Comparison of ENCODE assay signal across 14 cellular contexts in genomic region chr5:96952118-96952750, GRCh38. TPM values are rescaled to one million over a fixed set of nuclear protein-coding genes. Genes with fewer than 3 reads are reported as not detected.
DNase-seq lines count a peak whose midpoint lies in the region; ATAC-seq and TF ChIP-seq lines count a peak whose summit lies in the region.
"Had no signal": no experiment of that assay in that cellular context is flagged by ENCODE, and none has a peak within 500 bp of the region (broad histone marks: within the 10 kb centered on the region; RNA-seq: fewer than 3 reads in every experiment).

No MANE protein-coding gene starts in this region.

- 87 to 90% methylated on average over 3 of the region's 3 CpGs for WGBS in transverse colon (ENCODE audit: low coverage in 1 of 2), 2 donors

- no peak for TF ChIP-seq POLR2A in transverse colon (IDR thresholded peaks at IDR 0.05)

- peak overlapping the region in 3 of 4 donors; percentile 7 to 42 (median 34) for H3K27ac ChIP-seq in transverse colon

- no peak for TF ChIP-seq CTCF in transverse colon (IDR thresholded peaks at IDR 0.05)

- no peak overlapping the region for H3K4me3 ChIP-seq in transverse colon

- POLR2A ChIA-PET in HEK293T (lab: Yijun Ruan, JAX): no interaction called here

- no peak for TF ChIP-seq EP300 in transverse colon (IDR thresholded peaks at IDR 0.05; ENCODE audit: low read depth)

- no peaks in the 10 kb centered on the region for H3K9me3 ChIP-seq in transverse colon

- H3K9me3 Mint-ChIP-seq in activated naive CD4-positive, alpha-beta T cell treated with anti-CD3 and anti-CD28 coated beads, Interleukin-2, amount 50 U/mL, for 24 hours: no peaks in the 10 kb centered on the region
- peaks cover 5% of the 10 kb centered on the region for H3K9me3 Mint-ChIP-seq in activated naive CD4-positive, alpha-beta T cell treated with anti-CD3 and anti-CD28 coated beads for 36 hours
- peaks cover 3% of the 10 kb centered on the region for H3K9me3 Mint-ChIP-seq in memory B cell

- in situ Hi-C loops in transverse colon (cut with MboI; ENCODE audit: low pct_ligation_motif_present in 1 of 4, low pct_unique_long_range_greater_than_20kb in 1 of 4, low sequenced_read_pairs in 3 of 4): no loop called here

- no peak overlapping the region for H3K4me3 Mint-ChIP-seq in activated naive CD4-positive, alpha-beta T cell treated with anti-CD3 and anti-CD28 coated beads, Interleukin-2, amount 50 U/mL, for 24 hours
- no peak overlapping the region for H3K4me3 Mint-ChIP-seq in activated naive CD4-positive, alpha-beta T cell treated with anti-CD3 and anti-CD28 coated beads for 36 hours
- no peak overlapping the region for H3K4me3 Mint-ChIP-seq in memory B cell

- peaks cover 9% of the 10 kb centered on the region for H3K36me3 Mint-ChIP-seq in activated naive CD4-positive, alpha-beta T cell treated with anti-CD3 and anti-CD28 coated beads, Interleukin-2, amount 50 U/mL, for 24 hours
- peaks cover 6% of the 10 kb centered on the region for H3K36me3 Mint-ChIP-seq in activated naive CD4-positive, alpha-beta T cell treated with anti-CD3 and anti-CD28 coated beads for 36 hours (ENCODE audit: low read depth)
- H3K36me3 Mint-ChIP-seq in memory B cell: peaks cover 16% of the 10 kb centered on the region

- no peaks in the 10 kb centered on the region for H3K27me3 Mint-ChIP-seq in activated naive CD4-positive, alpha-beta T cell treated with anti-CD3 and anti-CD28 coated beads, Interleukin-2, amount 50 U/mL, for 24 hours
- H3K27me3 Mint-ChIP-seq in activated naive CD4-positive, alpha-beta T cell treated with anti-CD3 and anti-CD28 coated beads for 36 hours (ENCODE audit: low read depth): no peaks in the 10 kb centered on the region
- H3K27me3 Mint-ChIP-seq in memory B cell: no peaks in the 10 kb centered on the region

- intact Hi-C loops in activated naive CD4-positive, alpha-beta T cell treated with anti-CD3 and anti-CD28 coated beads for 36 hours (cut with micrococcal nuclease): no loop called here
- intact Hi-C loops in transverse colon (cut with DNase I; ENCODE audit: low total_unique reads): no loop called here

- H3K4me1 ChIP-seq in transverse colon: peaks cover 0 to 30% (median 7%) of the 10 kb centered on the region in 4 donors

- no peak for DNase-seq in activated naive CD4-positive, alpha-beta T cell treated with anti-CD3 and anti-CD28 coated beads for 36 hours
- DNase-seq in cerebellar cortex (ENCODE audit: low spot score) (peak; percentile 64), memory B cell (ENCODE audit: low spot score in 2 of 2) (no peak), transverse colon (no peak), HEK293T (ENCODE audit: extremely low spot score) (no peak), AG20443 (ENCODE audit: low spot score) (no peak)
- DNase-seq: activated CD8-positive, alpha-beta memory T cell treated with anti-CD3 and anti-CD28 coated beads, Interleukin-2, amount 50 U/mL, for 4 hours; DMS79; head of caudate nucleus; NCI-H146; NCI-H774 had no signal

- CTCF ChIA-PET in activated naive CD4-positive, alpha-beta T cell treated with anti-CD3 and anti-CD28 coated beads for 36 hours (lab: Charles Lee): interaction anchor here (0.9 to 1.7 kb wide), 3 partner anchors 15 to 209 kb away, joined by 3 to 7 read pairs (median 3); no protein-coding TSS in a partner anchor
- CTCF ChIA-PET in HEK293T (lab: Yijun Ruan, JAX): no interaction called here

- peaks cover 85% of the 10 kb centered on the region for H3K4me1 Mint-ChIP-seq in activated naive CD4-positive, alpha-beta T cell treated with anti-CD3 and anti-CD28 coated beads, Interleukin-2, amount 50 U/mL, for 24 hours
- H3K4me1 Mint-ChIP-seq in activated naive CD4-positive, alpha-beta T cell treated with anti-CD3 and anti-CD28 coated beads for 36 hours (ENCODE audit: low read depth): peaks cover 67% of the 10 kb centered on the region
- H3K4me1 Mint-ChIP-seq in memory B cell: peaks cover 38% of the 10 kb centered on the region

- H3K27ac Mint-ChIP-seq in activated naive CD4-positive, alpha-beta T cell treated with anti-CD3 and anti-CD28 coated beads, Interleukin-2, amount 50 U/mL, for 24 hours: peak overlapping the region; percentile 76
- H3K27ac Mint-ChIP-seq in activated naive CD4-positive, alpha-beta T cell treated with anti-CD3 and anti-CD28 coated beads for 36 hours: no peak overlapping the region
- H3K27ac Mint-ChIP-seq in memory B cell: peak overlapping the region; percentile 74

- no peaks in the 10 kb centered on the region for H3K27me3 ChIP-seq in transverse colon

- ATAC-seq in memory B cell (ENCODE audit: low read depth) (no peak), GM19023 (IDR thresholded peaks at IDR 0.05; ENCODE audit: unreplicated experiment) (no peak)
- ATAC-seq: left lobe of liver had no signal

- H3K36me3 ChIP-seq in transverse colon: no peaks in the 10 kb centered on the region

TF ChIP-seq in HEK293T, 16 proteins besides CTCF, POLR2A, EP300 and RAD21:
- TF ChIP-seq FOXM1 (IDR thresholded peaks at IDR 0.05; ENCODE audit: borderline replicate concordance): no peak
- TF ChIP-seq FOXA1 (IDR thresholded peaks at IDR 0.05): no peak
- TF ChIP-seq SP1 (IDR thresholded peaks at IDR 0.05): no peak
- TF ChIP-seq TARDBP (IDR thresholded peaks at IDR 0.05): no peak
- no peak for TF ChIP-seq L3MBTL2 (conservative IDR thresholded peaks at IDR 0.05)

RNA-seq across cellular contexts. Expression of gene LNPEP, which starts 16.4 kb away (rescaled TPM):
- 10 to 100 TPM; 76.1 to 77.7 TPM for total RNA-seq in activated naive CD4-positive, alpha-beta T cell treated with anti-CD3 and anti-CD28 coated beads for 36 hours
- total RNA-seq in transverse colon: 10 to 100 TPM in 3 of 4 donors, 1 to 10 TPM in 1; 7.2 to 40.5 (median 34.8) TPM
